In genomic region chr7:52720856-52721255, GRCh38 we compare ENCODE assay signal across 26 cellular contexts.
"Had no signal": no experiment of that assay in that cellular context is flagged by ENCODE, and none has a peak within 500 bp of the region (broad histone marks: within the 10 kb centered on the region; RNA-seq: fewer than 3 reads in every experiment).

No MANE protein-coding gene starts in this region.

- H3K27me3 ChIP-seq: esophagus squamous epithelium, gastrocnemius medialis, heart right ventricle, left lung had no signal

- H3K9me3 ChIP-seq: esophagus squamous epithelium, gastrocnemius medialis, left lung, lower lobe of right lung, mucosa of descending colon had no signal

- H3K36me3 Mint-ChIP-seq: mesothelial cell of epicardium; naive B cell; naive thymus-derived CD8-positive, alpha-beta T cell had no signal

- H3K36me3 ChIP-seq: esophagus squamous epithelium, gastrocnemius medialis, heart right ventricle, left lung, lower lobe of right lung had no signal

- H3K27ac ChIP-seq: epithelial cell of prostate, esophagus squamous epithelium, gastrocnemius medialis, heart right ventricle, left lung, lower lobe of right lung had no signal

- H3K4me3 Mint-ChIP-seq: dendritic cell treated with granulocyte-macrophage colony-stimulating factor and Interleukin-4, amounts not matched to agents 40 ng/mL and 50 ng/mL, for 4 days; effector memory CD8-positive, alpha-beta T cell; endodermal cell; mesothelial cell of epicardium; naive B cell; naive thymus-derived CD8-positive, alpha-beta T cell had no signal

- H3K27me3 Mint-ChIP-seq: dendritic cell treated with granulocyte-macrophage colony-stimulating factor and Interleukin-4, amounts not matched to agents 40 ng/mL and 50 ng/mL, for 4 days; effector memory CD8-positive, alpha-beta T cell; naive B cell; naive thymus-derived CD8-positive, alpha-beta T cell had no signal

- DNase-seq: cortex of kidney; effector CD8-positive, alpha-beta T cell; effector memory CD8-positive, alpha-beta T cell; endodermal cell; erythroblast; esophagus squamous epithelium; foreskin fibroblast; foreskin melanocyte; gastrocnemius medialis; glutamatergic neuron; head of caudate nucleus; heart right ventricle; hippocampal formation; left cardiac atrium; left lung; left ventricle myocardium superior; lower lobe of right lung; mesenchymal stem cell; mucosa of descending colon; naive B cell; naive thymus-derived CD8-positive, alpha-beta T cell had no signal

- ATAC-seq: effector memory CD8-positive, alpha-beta T cell; esophagus mucosa; gastrocnemius medialis; heart right ventricle; left cardiac atrium; left lung; left ventricle myocardium superior; lower lobe of right lung; mucosa of descending colon; naive thymus-derived CD8-positive, alpha-beta T cell had no signal

- FAIRE-seq: keratinocyte had no signal

- H3K4me3 ChIP-seq: esophagus squamous epithelium, gastrocnemius medialis, heart right ventricle, left lung, lower lobe of right lung, mucosa of descending colon had no signal

- H3K4me1 Mint-ChIP-seq: naive B cell; naive thymus-derived CD8-positive, alpha-beta T cell had no signal

- H3K4me1 ChIP-seq: esophagus squamous epithelium, gastrocnemius medialis, heart right ventricle, left lung, lower lobe of right lung had no signal

- H3K27ac Mint-ChIP-seq: dendritic cell treated with granulocyte-macrophage colony-stimulating factor and Interleukin-4, amounts not matched to agents 40 ng/mL and 50 ng/mL, for 4 days; effector memory CD8-positive, alpha-beta T cell; endodermal cell; mesothelial cell of epicardium; naive thymus-derived CD8-positive, alpha-beta T cell had no signal
